Comparison of ENCODE assay signal across 10 cellular contexts in the genomic region with DNA sequence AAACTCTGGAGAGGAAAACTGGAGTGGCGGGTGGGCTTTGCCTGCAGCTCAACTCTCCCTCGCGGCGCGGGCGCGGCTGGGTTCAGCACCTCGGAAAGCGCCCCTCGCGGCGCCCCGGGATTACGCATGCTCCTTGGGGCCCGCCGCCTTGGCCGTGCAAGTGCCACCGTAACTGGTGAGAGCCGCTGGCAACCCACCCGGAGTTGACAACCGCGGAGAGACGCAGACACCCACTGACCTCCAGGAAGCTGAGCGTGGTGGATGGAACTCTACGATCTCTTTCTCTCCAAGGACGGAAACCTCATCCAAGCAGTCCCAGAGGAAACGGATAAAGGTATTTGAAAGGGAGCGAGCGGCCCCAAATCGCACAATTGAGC. TPM values are rescaled to one million over a fixed set of nuclear protein-coding genes. Genes with fewer than 3 reads are reported as not detected.
DNase-seq lines count a peak whose midpoint lies in the region; ATAC-seq and TF ChIP-seq lines count a peak whose summit lies in the region.
"Had no signal": no experiment of that assay in that cellular context is flagged by ENCODE, and none has a peak within 500 bp of the region (broad histone marks: within the 10 kb centered on the region; RNA-seq: fewer than 3 reads in every experiment).

No MANE protein-coding gene starts in this region.

- H3K27ac ChIP-seq in foreskin keratinocyte (no peak overlapping the region), vagina (no peak overlapping the region)

- H3K4me3 ChIP-seq in vagina: peak overlapping the region; percentile 3 to 5

- no peaks in the 10 kb centered on the region for H3K4me1 ChIP-seq in foreskin keratinocyte
- H3K4me1 ChIP-seq in vagina: no peaks in the 10 kb centered on the region

- H3K36me3 Mint-ChIP-seq in activated T-cell treated with anti-CD3 and anti-CD28 coated beads, Interleukin-2, amount 50 U/mL, for 24 hours (ENCODE audit: low read depth): no peaks in the 10 kb centered on the region

- H3K27me3 ChIP-seq in foreskin keratinocyte (peaks cover 51% of the 10 kb centered on the region), vagina (no peaks in the 10 kb centered on the region)

- no peaks in the 10 kb centered on the region for H3K9me3 ChIP-seq in vagina

- H3K4me3 Mint-ChIP-seq in activated T-cell treated with anti-CD3 and anti-CD28 coated beads, Interleukin-2, amount 50 U/mL, for 24 hours: no peak overlapping the region
- H3K4me3 Mint-ChIP-seq: dendritic cell treated with granulocyte-macrophage colony-stimulating factor and Interleukin-4, amounts not matched to agents 40 ng/mL and 50 ng/mL, for 4 days had no signal

- TF ChIP-seq CTCF in foreskin keratinocyte (conservative IDR thresholded peaks at IDR 0.05): no peak
- no peak for TF ChIP-seq CTCF in vagina (IDR thresholded peaks at IDR 0.05)

- peak; percentile 25 for DNase-seq in NCI-H2029 (lab: John Stamatoyannopoulos, UW)
- DNase-seq in NCI-H2029 treated with DMSO at 0.1 percent for 48 hours (lab: John Stamatoyannopoulos, UW): no peak
- DNase-seq in NCI-H1092 (lab: John Stamatoyannopoulos, UW): peak; percentile 63
- DNase-seq in activated T-cell treated with anti-CD3 and anti-CD28 coated beads, Interleukin-2, amount 50 U/mL, for 24 hours: peak; percentile 61
- DNase-seq in foreskin keratinocyte: peak; percentile 36 to 60
- DNase-seq in nucleus accumbens (lab: John Stamatoyannopoulos, UW): peak in 37 of 56 donors; percentile 1 to 64 (median 12)
- DNase-seq in vagina (ENCODE audit: extremely low spot score in 2 of 2): no peak
- DNase-seq in cortex of kidney (lab: John Stamatoyannopoulos, UW): no peak
- DNase-seq: DND-41 had no signal

- TF ChIP-seq POLR2A in vagina (IDR thresholded peaks at IDR 0.05): no peak

- H3K27me3 Mint-ChIP-seq in activated T-cell treated with anti-CD3 and anti-CD28 coated beads, Interleukin-2, amount 50 U/mL, for 24 hours: peaks cover 61% of the 10 kb centered on the region

- H3K4me1 Mint-ChIP-seq in activated T-cell treated with anti-CD3 and anti-CD28 coated beads, Interleukin-2, amount 50 U/mL, for 24 hours (ENCODE audit: low read depth): peaks cover 11% of the 10 kb centered on the region

- ATAC-seq in foreskin keratinocyte: peak; percentile 74

- no peaks in the 10 kb centered on the region for H3K36me3 ChIP-seq in vagina

- H3K27ac Mint-ChIP-seq in activated T-cell treated with anti-CD3 and anti-CD28 coated beads, Interleukin-2, amount 50 U/mL, for 24 hours: no peak overlapping the region
- H3K27ac Mint-ChIP-seq: dendritic cell treated with granulocyte-macrophage colony-stimulating factor and Interleukin-4, amounts not matched to agents 40 ng/mL and 50 ng/mL, for 4 days had no signal

- no peaks in the 10 kb centered on the region for H3K9me3 Mint-ChIP-seq in activated T-cell treated with anti-CD3 and anti-CD28 coated beads, Interleukin-2, amount 50 U/mL, for 24 hours
- H3K9me3 Mint-ChIP-seq: dendritic cell treated with granulocyte-macrophage colony-stimulating factor and Interleukin-4, amounts not matched to agents 40 ng/mL and 50 ng/mL, for 4 days had no signal

- intact Hi-C loops in vagina (cut with DNase I): no loop called here

RNA-seq across cellular contexts. Expression of gene RXFP3, which starts 0.2 kb away (rescaled TPM):
- total RNA-seq in foreskin keratinocyte (not detected in 2 replicates), vagina (not detected)
- not detected in 2 replicates for polyA plus RNA-seq in foreskin keratinocyte

RNA-seq across cellular contexts. Expression of gene ADAMTS12, which starts 44.2 kb away (rescaled TPM):
- total RNA-seq in foreskin keratinocyte: 0.14 and 0.41 TPM in 2 replicates
- 0.06 and 0.13 TPM in 2 replicates for polyA plus RNA-seq in foreskin keratinocyte
- 7.6 TPM for total RNA-seq in vagina

RNA-seq across cellular contexts. Expression of gene SLC45A2, which starts 48.5 kb away (rescaled TPM):
- not detected in 2 replicates for total RNA-seq in foreskin keratinocyte
- polyA plus RNA-seq in foreskin keratinocyte: not detected in 2 replicates
- total RNA-seq in vagina: not detected

Comparison
In these comparisons a context has a peak if more than half of its experiments do, and no peak if none do; other contexts are left out.
1. DNase-seq: peak in NCI-H2029 (single experiment), NCI-H1092 (single experiment), activated T-cell treated with anti-CD3 and anti-CD28 coated beads, Interleukin-2, amount 50 U/mL, for 24 hours (single experiment), foreskin keratinocyte (2 of 2) and nucleus accumbens (37 of 56); none in NCI-H2029 treated with DMSO at 0.1 percent for 48 hours (single experiment), vagina (0 of 2) and cortex of kidney (single experiment).